13 cellular contexts compared by ENCODE assay signal in genomic region chr1:8889103-8889846, GRCh38. TPM values are rescaled to one million over a fixed set of nuclear protein-coding genes. Genes with fewer than 3 reads are reported as not detected.
A peak's percentile ranks its signal among the peaks of the same experiment; 100 is the strongest.
DNase-seq lines count a peak whose midpoint lies in the region; ATAC-seq and TF ChIP-seq lines count a peak whose summit lies in the region.
"Had no signal": no experiment of that assay in that cellular context is flagged by ENCODE, and none has a peak within 500 bp of the region (broad histone marks: within the 10 kb centered on the region; RNA-seq: fewer than 3 reads in every experiment).

No MANE protein-coding gene starts in this region.

- no peaks in the 10 kb centered on the region for H3K27me3 ChIP-seq in rectal smooth muscle tissue (ENCODE audit: control insufficient read depth, insufficient read depth, low read length)
- no peaks in the 10 kb centered on the region for H3K27me3 ChIP-seq in endodermal cell (ENCODE audit: control insufficient read depth, insufficient read depth, low read length, poor library complexity, severe bottlenecking)

- no peak overlapping the region for H3K4me3 Mint-ChIP-seq in endodermal cell
- no peak overlapping the region for H3K4me3 Mint-ChIP-seq in activated naive CD4-positive, alpha-beta T cell treated with anti-CD3 and anti-CD28 coated beads, Interleukin-2, amount 10 ng/mL, durations not matched to agents 7 days and 5 days
- H3K4me3 Mint-ChIP-seq: activated naive CD8-positive, alpha-beta T cell; CD4-positive, CD25-positive, alpha-beta regulatory T cell; memory B cell had no signal

- no peaks in the 10 kb centered on the region for H3K9me3 Mint-ChIP-seq in endodermal cell
- no peaks in the 10 kb centered on the region for H3K9me3 Mint-ChIP-seq in activated naive CD4-positive, alpha-beta T cell treated with anti-CD3 and anti-CD28 coated beads, Interleukin-2, amount 10 ng/mL, durations not matched to agents 7 days and 5 days
- H3K9me3 Mint-ChIP-seq: CD4-positive, CD25-positive, alpha-beta regulatory T cell; memory B cell had no signal

- peaks cover 22% of the 10 kb centered on the region for H3K4me1 Mint-ChIP-seq in endodermal cell
- H3K4me1 Mint-ChIP-seq in activated naive CD4-positive, alpha-beta T cell treated with anti-CD3 and anti-CD28 coated beads, Interleukin-2, amount 10 ng/mL, durations not matched to agents 7 days and 5 days: peaks cover 8% of the 10 kb centered on the region
- H3K4me1 Mint-ChIP-seq: CD4-positive, CD25-positive, alpha-beta regulatory T cell; memory B cell had no signal

- ATAC-seq in SK-N-SH treated with all-trans-retinoic acid at 6 μM for 48 hours (peak; percentile 53), GM19328 (IDR thresholded peaks at IDR 0.05; ENCODE audit: unreplicated experiment) (no peak)

- H3K9me3 ChIP-seq in endodermal cell (ENCODE audit: control insufficient read depth, low read length): no peaks in the 10 kb centered on the region

- no peak overlapping the region for H3K27ac Mint-ChIP-seq in endodermal cell
- H3K27ac Mint-ChIP-seq in activated naive CD4-positive, alpha-beta T cell treated with anti-CD3 and anti-CD28 coated beads, Interleukin-2, amount 10 ng/mL, durations not matched to agents 7 days and 5 days: no peak overlapping the region
- H3K27ac Mint-ChIP-seq: activated naive CD8-positive, alpha-beta T cell; CD4-positive, CD25-positive, alpha-beta regulatory T cell; memory B cell had no signal

- no peaks in the 10 kb centered on the region for H3K36me3 ChIP-seq in rectal smooth muscle tissue (ENCODE audit: control insufficient read depth, insufficient read depth, low read length)
- no peaks in the 10 kb centered on the region for H3K36me3 ChIP-seq in endodermal cell (ENCODE audit: control insufficient read depth, insufficient read depth, low read length)

- TF ChIP-seq CTCF in fibroblast of pulmonary artery (IDR thresholded peaks at IDR 0.05; ENCODE audit: low read length, missing control alignments): no peak
- no peak for TF ChIP-seq CTCF in endodermal cell (conservative IDR thresholded peaks at IDR 0.05)

- H3K9ac ChIP-seq in rectal smooth muscle tissue (ENCODE audit: low read length) (no peak overlapping the region), endodermal cell (ENCODE audit: extremely low read depth, low read length, poor library complexity, severe bottlenecking) (no peak overlapping the region)
- H3K9ac ChIP-seq: KMS-11 had no signal

- peak overlapping the region; percentile 74 for H3K27ac ChIP-seq in rectal smooth muscle tissue (ENCODE audit: low read depth, low read length)
- H3K27ac ChIP-seq in endodermal cell (ENCODE audit: low read depth, low read length): no peak overlapping the region
- H3K27ac ChIP-seq: KMS-11 had no signal

- H3K4me3 ChIP-seq in fibroblast of pulmonary artery (replicated peaks; ENCODE audit: low read depth, low read length) (peak overlapping the region; percentile 43), rectal smooth muscle tissue (ENCODE audit: low read length) (no peak overlapping the region), endodermal cell (ENCODE audit: low read length) (no peak overlapping the region)

- H3K36me3 Mint-ChIP-seq in endodermal cell (ENCODE audit: low read depth): no peaks in the 10 kb centered on the region
- H3K36me3 Mint-ChIP-seq in activated naive CD4-positive, alpha-beta T cell treated with anti-CD3 and anti-CD28 coated beads, Interleukin-2, amount 10 ng/mL, durations not matched to agents 7 days and 5 days: peaks cover 2% of the 10 kb centered on the region
- H3K36me3 Mint-ChIP-seq: CD4-positive, CD25-positive, alpha-beta regulatory T cell; memory B cell had no signal

- WGBS in endodermal cell (ENCODE audit: insufficient coverage in 1 of 2, insufficient read length in 1 of 2), 2 experiments: 89 to 93% methylated on average over 9 of the region's 11 CpGs

- peak; percentile 73 for DNase-seq in COLO829 (ENCODE audit: low spot score)
- DNase-seq in fibroblast of pulmonary artery (ENCODE audit: low read depth): peak; percentile 49
- DNase-seq in endodermal cell: no peak
- no peak for DNase-seq in activated naive CD4-positive, alpha-beta T cell treated with anti-CD3 and anti-CD28 coated beads, Interleukin-2, amount 10 ng/mL, durations not matched to agents 7 days and 5 days
- DNase-seq in KG1 (lab: John Stamatoyannopoulos, UW): no peak
- DNase-seq: CD4-positive, CD25-positive, alpha-beta regulatory T cell had no signal

- H3K4me1 ChIP-seq in rectal smooth muscle tissue (ENCODE audit: control insufficient read depth, insufficient read depth, low read length) (peaks cover 7% of the 10 kb centered on the region), endodermal cell (ENCODE audit: control insufficient read depth, insufficient read depth, low read length) (no peaks in the 10 kb centered on the region)

- peaks cover 2% of the 10 kb centered on the region for H3K27me3 Mint-ChIP-seq in endodermal cell (ENCODE audit: insufficient read depth)
- no peaks in the 10 kb centered on the region for H3K27me3 Mint-ChIP-seq in activated naive CD4-positive, alpha-beta T cell treated with anti-CD3 and anti-CD28 coated beads, Interleukin-2, amount 10 ng/mL, durations not matched to agents 7 days and 5 days
- H3K27me3 Mint-ChIP-seq: activated naive CD8-positive, alpha-beta T cell; CD4-positive, CD25-positive, alpha-beta regulatory T cell; memory B cell had no signal

- CTCF ChIA-PET in activated naive CD4-positive, alpha-beta T cell treated with anti-CD3 and anti-CD28 coated beads, Interleukin-2, amount 10 ng/mL, durations not matched to agents 7 days and 5 days (lab: Charles Lee): no interaction called here

TF ChIP-seq in SK-N-SH treated with all-trans-retinoic acid at 6 μM for 48 hours, 23 proteins besides CTCF, POLR2A, EP300 and RAD21:
- no peak for TF ChIP-seq ZNF565 (CRISPR knock-in tag; conservative IDR thresholded peaks at IDR 0.05; ENCODE audit: low read depth)
- TF ChIP-seq ZFP3 (CRISPR knock-in tag; IDR thresholded peaks at IDR 0.05): 0 out of 2 replicates have a peak, but pooled peaks have one; percentile 17
- TF ChIP-seq ESRRG (CRISPR knock-in tag; IDR thresholded peaks at IDR 0.05): no peak
- TF ChIP-seq ZNF70 (CRISPR knock-in tag; IDR thresholded peaks at IDR 0.05): no peak
- TF ChIP-seq ISL1 (CRISPR knock-in tag; IDR thresholded peaks at IDR 0.05): no peak

RNA-seq across cellular contexts. Expression of gene ENO1, which starts 10.8 kb away (rescaled TPM):
- total RNA-seq in endodermal cell: 1,000 to 10,000 TPM; 1,263 to 1,351 TPM
- polyA plus RNA-seq in endodermal cell (2013, experiment 1 of 2): 1,848 TPM
- 1,827 TPM for polyA plus RNA-seq in endodermal cell (2013, experiment 2 of 2)

RNA-seq across cellular contexts. Expression of gene CA6, which starts 56.4 kb away (rescaled TPM):
- not detected for total RNA-seq in endodermal cell
- polyA plus RNA-seq in endodermal cell (2013, experiment 1 of 2): not detected
- polyA plus RNA-seq in endodermal cell (2013, experiment 2 of 2): not detected
- total RNA-seq: CD4-positive, CD25-positive, alpha-beta regulatory T cell; epithelial cell of proximal tubule had no signal

Comparison
In these comparisons a context has a peak if more than half of its experiments do, and no peak if none do; other contexts are left out.
1. DNase-seq: peak in COLO829 (single experiment) and fibroblast of pulmonary artery (single experiment); none in endodermal cell (single experiment), activated naive CD4-positive, alpha-beta T cell treated with anti-CD3 and anti-CD28 coated beads, Interleukin-2, amount 10 ng/mL, durations not matched to agents 7 days and 5 days (single experiment) and KG1 (single experiment).